ENCODE assay signal across 1 cellular context in genomic region chr2:71596011-71596410, GRCh38.
TF ChIP-seq lines count a peak whose summit lies in the region.

No MANE protein-coding gene starts in this region.

TF ChIP-seq in HepG2, 621 proteins besides CTCF, POLR2A, EP300 and RAD21 (continued from another document):
- no peak for TF ChIP-seq BCL3 (CRISPR knock-in tag; IDR thresholded peaks at IDR 0.05)
- no peak for TF ChIP-seq YY1 (IDR thresholded peaks at IDR 0.05; ENCODE audit: insufficient read depth, insufficient replicate concordance, low read depth, low read length)
- peak; percentile 75 for TF ChIP-seq SRSF1 (optimal IDR thresholded peaks at IDR 0.05; ENCODE audit: low read depth, low read length)
- TF ChIP-seq SOX13 (IDR thresholded peaks at IDR 0.05), result no peak
- peak in 1 of 2 experiments; percentile 10; a peak in 1 of 4 replicates for TF ChIP-seq SOX13 (CRISPR knock-in tag; conservative IDR thresholded peaks at IDR 0.05 in 1 of 2, IDR thresholded peaks at IDR 0.05 in 1 of 2)
- no peak for TF ChIP-seq SOX6 (IDR thresholded peaks at IDR 0.05)
- TF ChIP-seq SOX6 (CRISPR knock-in tag; IDR thresholded peaks at IDR 0.05), result peak; percentile 68
TF ChIP-seq in HepG2: peak in this region for 7.
